30 cellular contexts compared by ENCODE assay signal in genomic region chr7:130614449-130614848, GRCh38.
"Had no signal": no experiment of that assay in that cellular context is flagged by ENCODE, and none has a peak within 500 bp of the region (broad histone marks: within the 10 kb centered on the region; RNA-seq: fewer than 3 reads in every experiment).

No MANE protein-coding gene starts in this region.

- H3K4me2 ChIP-seq: neural progenitor cell had no signal

- H3K27me3 Mint-ChIP-seq: naive thymus-derived CD8-positive, alpha-beta T cell; stimulated activated naive CD8-positive, alpha-beta T cell treated with anti-CD3 and anti-CD28 coated beads, Interleukin-15, Interleukin-2, amounts not matched to agents 100 ng/mL and 50 ng/mL, for 24 hours had no signal

- H3K27ac Mint-ChIP-seq: immature natural killer cell; naive thymus-derived CD8-positive, alpha-beta T cell; nephron; neural progenitor cell; stimulated activated effector memory CD8-positive, alpha-beta T cell treated with anti-CD3 and anti-CD28 coated beads, Interleukin-12 subunit alpha, Interleukin-12 subunit beta, amount 100 ng/mL, for 72 hours; stimulated activated naive CD8-positive, alpha-beta T cell treated with anti-CD3 and anti-CD28 coated beads, Interleukin-15, Interleukin-2, amounts not matched to agents 100 ng/mL and 50 ng/mL, for 24 hours had no signal

- H3K9ac ChIP-seq: neural progenitor cell, parathyroid adenoma had no signal

- H2AFZ ChIP-seq: neural progenitor cell, parathyroid adenoma had no signal

- ATAC-seq: left colon; left lung; lower lobe of right lung; naive thymus-derived CD8-positive, alpha-beta T cell; right cardiac atrium; stimulated activated effector memory CD8-positive, alpha-beta T cell treated with anti-CD3 and anti-CD28 coated beads, Interleukin-12 subunit alpha, Interleukin-12 subunit beta, amount 100 ng/mL, for 72 hours; upper lobe of right lung had no signal

- H3K4me3 Mint-ChIP-seq: immature natural killer cell; naive thymus-derived CD8-positive, alpha-beta T cell; nephron; neural progenitor cell; stimulated activated effector memory CD8-positive, alpha-beta T cell treated with anti-CD3 and anti-CD28 coated beads, Interleukin-12 subunit alpha, Interleukin-12 subunit beta, amount 100 ng/mL, for 72 hours; stimulated activated naive CD8-positive, alpha-beta T cell treated with anti-CD3 and anti-CD28 coated beads, Interleukin-15, Interleukin-2, amounts not matched to agents 100 ng/mL and 50 ng/mL, for 24 hours had no signal

- H3K4me1 Mint-ChIP-seq: immature natural killer cell; naive thymus-derived CD8-positive, alpha-beta T cell; nephron; neural progenitor cell had no signal

- DNase-seq: hypothalamus; immature natural killer cell; kidney; left colon; left lung; lower lobe of right lung; mammary epithelial cell; mesenchymal stem cell; naive thymus-derived CD8-positive, alpha-beta T cell; occipital lobe; retina; right cardiac atrium; sigmoid colon; small intestine; spleen; stimulated activated CD4-positive, alpha-beta T cell treated with anti-CD3 and anti-CD28 coated beads, Interleukin-4, amount 100 ng/mL, for 24 hours; stimulated activated naive CD4-positive, alpha-beta T cell; tibial artery; trophoblast cell; upper lobe of right lung had no signal

- H3K4me3 ChIP-seq: left lung, lower lobe of right lung, neural progenitor cell, sigmoid colon, spleen, suprapubic skin, thoracic aorta, tibial artery, upper lobe of right lung had no signal

- H3K9me3 ChIP-seq: left lung, lower lobe of right lung, neutrophil, sigmoid colon, thoracic aorta, tibial artery, upper lobe of right lung had no signal

- H3K27ac ChIP-seq: left lung, lower lobe of right lung, neural progenitor cell, neutrophil, parathyroid adenoma, sigmoid colon, spleen, suprapubic skin, thoracic aorta, tibial artery, upper lobe of right lung had no signal

- H3K79me2 ChIP-seq: parathyroid adenoma had no signal

- FAIRE-seq: islet of Langerhans, kidney, small intestine, urothelium cell line had no signal

- H3K4me1 ChIP-seq: left lung, lower lobe of right lung, neural progenitor cell, sigmoid colon, spleen, suprapubic skin, tibial artery, upper lobe of right lung had no signal

- H3K27me3 ChIP-seq: left lung, neural progenitor cell, neutrophil, sigmoid colon, spleen, suprapubic skin, tibial artery, upper lobe of right lung had no signal

- H3K9me3 Mint-ChIP-seq: immature natural killer cell had no signal
